ENCODE assay signal across 16 cellular contexts in genomic region chr5:175922192-175922885, GRCh38. TPM values are rescaled to one million over a fixed set of nuclear protein-coding genes. Genes with fewer than 3 reads are reported as not detected.
DNase-seq lines count a peak whose midpoint lies in the region; ATAC-seq and TF ChIP-seq lines count a peak whose summit lies in the region.
"Had no signal": no experiment of that assay in that cellular context is flagged by ENCODE, and none has a peak within 500 bp of the region (broad histone marks: within the 10 kb centered on the region; RNA-seq: fewer than 3 reads in every experiment).

No MANE protein-coding gene starts in this region.

- DNase-seq in AG20443 (ENCODE audit: low spot score) (peak; percentile 90), M059J (ENCODE audit: low read depth) (peak; percentile 94), epithelial cell of esophagus (ENCODE audit: low read depth) (peak; percentile 26), lung microvascular endothelial cell (ENCODE audit: low read depth in 2 of 2) (peak; percentile 13 to 28), uterus (no peak), globus pallidus (ENCODE audit: low spot score) (no peak)
- no peak for DNase-seq in effector CD4-positive, alpha-beta T cell
- DNase-seq: activated T-cell treated with anti-CD3 and anti-CD28 coated beads, Interleukin-2, amount 50 U/mL, for 24 hours; body of pancreas; glutamatergic neuron; NCI-H446 treated with DMSO at 0.1 percent for 48 hours; upper lobe of right lung had no signal

- no peak overlapping the region for H3K27ac ChIP-seq in uterus
- H3K27ac ChIP-seq: body of pancreas, upper lobe of right lung, VCaP had no signal

- no peak overlapping the region for H3K4me3 ChIP-seq in epithelial cell of esophagus (ENCODE audit: low read length)
- H3K4me3 ChIP-seq in uterus: no peak overlapping the region
- H3K4me3 ChIP-seq: body of pancreas, upper lobe of right lung had no signal

- TF ChIP-seq CTCF in epithelial cell of esophagus (IDR thresholded peaks at IDR 0.05; ENCODE audit: insufficient read depth, low read depth, low read length, missing control alignments) (no peak), uterus (IDR thresholded peaks at IDR 0.05) (no peak)

- no peaks in the 10 kb centered on the region for H3K36me3 ChIP-seq in uterus
- H3K36me3 ChIP-seq: upper lobe of right lung had no signal

- intact Hi-C loops in uterus (cut with DNase I; ENCODE audit: low total_unique reads): no loop called here

- no peak for ATAC-seq in GM21619 (IDR thresholded peaks at IDR 0.05; ENCODE audit: unreplicated experiment)
- ATAC-seq: body of pancreas, Right ventricle myocardium inferior had no signal

- no peaks in the 10 kb centered on the region for H3K27me3 ChIP-seq in uterus
- H3K27me3 ChIP-seq: body of pancreas, upper lobe of right lung had no signal

- no peak for TF ChIP-seq POLR2A in uterus (IDR thresholded peaks at IDR 0.05)

- no peaks in the 10 kb centered on the region for H3K4me1 ChIP-seq in uterus
- H3K4me1 ChIP-seq: body of pancreas, upper lobe of right lung had no signal

- H3K9me3 ChIP-seq in uterus: no peaks in the 10 kb centered on the region
- H3K9me3 ChIP-seq: body of pancreas, upper lobe of right lung had no signal

RNA-seq across cellular contexts. Expression of gene THOC3, which starts 45.8 kb away (rescaled TPM):
- total RNA-seq in M059J (2014; rRNA removed; shearing (Covaris generic)): 84.6 and 106 TPM in 2 replicates
- total RNA-seq in lung microvascular endothelial cell: 27.5 and 36.9 TPM in 2 replicates
- total RNA-seq in uterus: 10 to 100 TPM in 3 of 4 donors, 1 to 10 TPM in 1; 6.8 to 57.8 (median 36.3) TPM

RNA-seq across cellular contexts. Expression of gene CPLX2, which starts 51.0 kb away (rescaled TPM):
- not detected in 2 replicates for total RNA-seq in M059J (2014; rRNA removed; shearing (Covaris generic))
- total RNA-seq in lung microvascular endothelial cell: not detected in 2 replicates
- under 1 TPM in 1 of 4 donors, not detected in 3; 0.21 TPM for total RNA-seq in uterus
- total RNA-seq: mononuclear cell, Right ventricle myocardium inferior, upper lobe of right lung had no signal

Comparison
In these comparisons a context has a peak if more than half of its experiments do, and no peak if none do; other contexts are left out.
1. DNase-seq: peak in AG20443 (single experiment), M059J (single experiment), epithelial cell of esophagus (single experiment) and lung microvascular endothelial cell (2 of 2); none in uterus (0 of 2), effector CD4-positive, alpha-beta T cell (single experiment) and globus pallidus (single experiment).